Comparison of ENCODE assay signal across 19 cellular contexts in the genomic region with DNA sequence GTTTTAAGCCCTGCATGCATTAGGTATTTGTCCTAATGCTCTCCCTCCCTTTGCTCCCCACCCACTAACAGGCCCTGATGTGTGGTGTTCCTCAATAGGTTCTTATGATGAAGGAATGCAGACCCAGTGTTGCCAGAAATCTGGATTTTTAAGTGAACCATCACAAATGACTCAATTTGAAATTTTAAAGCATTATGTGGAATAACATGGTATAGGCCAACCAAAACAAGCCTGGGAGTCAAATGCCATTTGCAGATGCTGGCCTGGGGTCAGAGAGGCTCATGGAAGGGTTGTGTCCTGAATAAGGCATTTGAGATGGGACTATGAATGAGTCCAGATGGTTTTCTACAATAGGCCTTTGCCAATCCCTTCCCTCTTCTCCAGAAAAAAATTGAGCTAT.
DNase-seq lines count a peak whose midpoint lies in the region; ATAC-seq and TF ChIP-seq lines count a peak whose summit lies in the region.
"Had no signal": no experiment of that assay in that cellular context is flagged by ENCODE, and none has a peak within 500 bp of the region (broad histone marks: within the 10 kb centered on the region; RNA-seq: fewer than 3 reads in every experiment).

No MANE protein-coding gene starts in this region.

- H3K27me3 ChIP-seq in adipocyte (replicated peaks; ENCODE audit: control insufficient read depth, insufficient read depth, low read length) (no peaks in the 10 kb centered on the region), tibial artery (no peaks in the 10 kb centered on the region)
- H3K27me3 ChIP-seq: stomach had no signal

- intact Hi-C loops in tibial artery (cut with DNase I; ENCODE audit: low total_unique reads): loop anchor here (5.0 kb wide), 1 partner anchor 1112 kb away; no protein-coding TSS in a partner anchor
- intact Hi-C loops in Right ventricle myocardium inferior (cut with DNase I): no loop called here

- H3K9me3 ChIP-seq in adipocyte (ENCODE audit: control insufficient read depth, low read length): no peaks in the 10 kb centered on the region
- no peaks in the 10 kb centered on the region for H3K9me3 ChIP-seq in tibial artery
- H3K9me3 ChIP-seq: neutrophil, stomach had no signal

- ATAC-seq in GM19023 (IDR thresholded peaks at IDR 0.05; ENCODE audit: unreplicated experiment) (no peak), Right ventricle myocardium inferior (no peak)
- ATAC-seq: T-helper 17 cell had no signal

- H3K4me1 ChIP-seq in adipocyte (ENCODE audit: control insufficient read depth, insufficient read depth, low read length) (peaks cover 22% of the 10 kb centered on the region), tibial artery (peaks cover 0 to 75% (median 41%) of the 10 kb centered on the region in 4 donors)

- H3K36me3 ChIP-seq in adipocyte (ENCODE audit: control insufficient read depth, insufficient read depth, low read length, severe bottlenecking) (no peaks in the 10 kb centered on the region), tibial artery (no peaks in the 10 kb centered on the region)
- H3K36me3 ChIP-seq: neutrophil, stomach had no signal

- no peak overlapping the region for H3K9ac ChIP-seq in adipocyte (ENCODE audit: low read length)

- H3K4me3 ChIP-seq in adipocyte (ENCODE audit: low read length) (no peak overlapping the region), fibroblast of the aortic adventitia (ENCODE audit: low read depth, low read length) (no peak overlapping the region), tibial artery (no peak overlapping the region)
- H3K4me3 ChIP-seq: lung, stomach had no signal

- DNase-seq in GM03348 (ENCODE audit: low spot score) (peak; percentile 60), adipocyte (ENCODE audit: low read depth) (peak; percentile 80), fibroblast of the aortic adventitia (ENCODE audit: low read depth) (peak; percentile 92), tibial artery (no peak), Right ventricle myocardium inferior (ENCODE audit: missing footprints) (no peak), CD1c-positive myeloid dendritic cell (ENCODE audit: extremely low spot score) (no peak)
- DNase-seq: activated CD4-positive, alpha-beta T cell treated with anti-CD3 and anti-CD28 coated beads for 48 hours; activated naive CD4-positive, alpha-beta T cell treated with Interleukin-2 at 50 U/mL for 16 hours; activated T-cell treated with anti-CD3 and anti-CD28 coated beads, Interleukin-2, amount 50 U/mL, for 48 hours; AML-193; DMS79 treated with DMSO at 0.1 percent for 48 hours; NCI-H2081; NCI-H446; stomach; T-helper 17 cell had no signal

- TF ChIP-seq CTCF in fibroblast of the aortic adventitia (IDR thresholded peaks at IDR 0.05; ENCODE audit: insufficient read depth, low read length) (no peak), tibial artery (IDR thresholded peaks at IDR 0.05) (no peak)

- H3K27ac ChIP-seq in tibial artery: peak overlapping the region; percentile 81 to 84
- H3K27ac ChIP-seq: epithelial cell of prostate, neutrophil had no signal

Comparison
In these comparisons a context has a peak if more than half of its experiments do, and no peak if none do; other contexts are left out.
1. DNase-seq: peak in GM03348 (single experiment), adipocyte (single experiment) and fibroblast of the aortic adventitia (single experiment); none in tibial artery (0 of 2), Right ventricle myocardium inferior (single experiment) and CD1c-positive myeloid dendritic cell (single experiment).